9 cellular contexts compared by ENCODE assay signal in genomic region chr19:862529-863304, GRCh38. TPM values are rescaled to one million over a fixed set of nuclear protein-coding genes. Genes with fewer than 3 reads are reported as not detected.
A peak's percentile ranks its signal among the peaks of the same experiment; 100 is the strongest.
DNase-seq lines count a peak whose midpoint lies in the region; ATAC-seq and TF ChIP-seq lines count a peak whose summit lies in the region.
"Had no signal": no experiment of that assay in that cellular context is flagged by ENCODE, and none has a peak within 500 bp of the region (broad histone marks: within the 10 kb centered on the region; RNA-seq: fewer than 3 reads in every experiment).

No MANE protein-coding gene starts in this region.

- H3F3A ChIP-seq in PC-3 (ENCODE audit: low read length, unreplicated experiment): no peaks in the 10 kb centered on the region

- ATAC-seq in PC-3 (peak; percentile 12), Right ventricle myocardium superior (ENCODE audit: poor library complexity) (no peak), HG03520 (IDR thresholded peaks at IDR 0.05; ENCODE audit: unreplicated experiment) (no peak)
- ATAC-seq in activated T-helper 17 cell treated with anti-CD3 and anti-CD28 coated beads, Interleukin-2, amount 50 U/mL, for 72 hours (replicated peaks): peak; percentile 59

- no peak overlapping the region for H3K4me2 ChIP-seq in PC-3 (ENCODE audit: low read length)

- no peaks in the 10 kb centered on the region for H3K9me2 ChIP-seq in PC-3 (replicated peaks; ENCODE audit: low read length)

- POLR2A ChIA-PET in PC-3 (lab: Charles Lee; ENCODE audit: unreplicated experiment): interaction anchor here (0.6 kb wide), 1 partner anchor 13 kb away, joined by 5 read pairs; no protein-coding TSS in a partner anchor

- no peak overlapping the region for H3K9ac ChIP-seq in PC-3 (ENCODE audit: low read length)

- no peaks in the 10 kb centered on the region for H3K27me3 Mint-ChIP-seq in activated T-helper 17 cell treated with anti-CD3 and anti-CD28 coated beads, Interleukin-2, amount 50 U/mL, for 72 hours

- H3K27ac ChIP-seq in PC-3 (ENCODE audit: low read length): no peak overlapping the region
- H3K27ac ChIP-seq in dorsolateral prefrontal cortex: no peak overlapping the region

- no peak overlapping the region for H3K4me3 ChIP-seq in PC-3 (ENCODE audit: low read length)
- peak overlapping the region in 1 of 59 donors; percentile 31 for H3K4me3 ChIP-seq in dorsolateral prefrontal cortex

- intact Hi-C loops in PC-3 (cut with micrococcal nuclease): no loop called here
- intact Hi-C loops in Right ventricle myocardium superior (cut with DNase I): loop anchor here (10.0 kb wide), 1 partner anchor 88 kb away; no protein-coding TSS in a partner anchor
- intact Hi-C loops in dorsolateral prefrontal cortex (cut with DNase I): loop anchor here (2.0 to 5.0 kb wide), 2 partner anchors 58 to 125 kb away; no protein-coding TSS in a partner anchor

- no peaks in the 10 kb centered on the region for H3K79me2 ChIP-seq in PC-3 (ENCODE audit: low read length)

- no peak overlapping the region for H3K27ac Mint-ChIP-seq in activated T-helper 17 cell treated with anti-CD3 and anti-CD28 coated beads, Interleukin-2, amount 50 U/mL, for 72 hours

- peak overlapping the region; percentile 71 for H3K4me3 Mint-ChIP-seq in activated T-helper 17 cell treated with anti-CD3 and anti-CD28 coated beads, Interleukin-2, amount 50 U/mL, for 72 hours

- H3K36me3 ChIP-seq in PC-3 (ENCODE audit: low read depth, low read length): no peaks in the 10 kb centered on the region

- no TSS peak for BruUV-seq in PC-3 (replicated peaks; lab: Mats Ljungman, UMichigan)

- no peaks in the 10 kb centered on the region for H3K9me3 Mint-ChIP-seq in activated T-helper 17 cell treated with anti-CD3 and anti-CD28 coated beads, Interleukin-2, amount 50 U/mL, for 72 hours

- H3K4me1 Mint-ChIP-seq in activated T-helper 17 cell treated with anti-CD3 and anti-CD28 coated beads, Interleukin-2, amount 50 U/mL, for 72 hours: peaks cover 4% of the 10 kb centered on the region

- H3K27me3 ChIP-seq in PC-3 (ENCODE audit: low read length) (no peaks in the 10 kb centered on the region), dorsolateral prefrontal cortex (peaks cover 0 to 32% (median 21%) of the 10 kb centered on the region in 45 donors)

- H3K9me3 ChIP-seq in PC-3 (ENCODE audit: low read length): no peaks in the 10 kb centered on the region

- CTCF ChIA-PET in PC-3 (lab: Charles Lee): no interaction called here

- no peaks in the 10 kb centered on the region for H4K20me1 ChIP-seq in PC-3 (ENCODE audit: low read length)

- peak; percentile 81 for DNase-seq in Daoy (ENCODE audit: low read depth)
- no peak for DNase-seq in PC-3
- DNase-seq in Right ventricle myocardium superior: peak; percentile 80
- DNase-seq in stimulated activated CD4-positive, alpha-beta T cell treated with anti-CD3 and anti-CD28 coated beads, Interleukin-15, amount 100 ng/mL, for 24 hours: peak; percentile 84
- no peak for DNase-seq in dorsolateral prefrontal cortex
- no peak for DNase-seq in GOT3 (lab: John Stamatoyannopoulos, UW)

- TF ChIP-seq CTCF in PC-3 (conservative IDR thresholded peaks at IDR 0.05; ENCODE audit: low read depth, low read length) (no peak), dorsolateral prefrontal cortex (IDR thresholded peaks at IDR 0.05 in 54 of 56, conservative IDR thresholded peaks at IDR 0.05 in 2 of 56; ENCODE audit: low read depth in 1 of 56, partially characterized antibody in 56 of 56) (no peak)

- H3K4me1 ChIP-seq in PC-3 (ENCODE audit: insufficient read depth, low read length): no peaks in the 10 kb centered on the region

- no peak overlapping the region for H2AFZ ChIP-seq in PC-3 (ENCODE audit: low read length)

- peaks cover 6% of the 10 kb centered on the region for H3K36me3 Mint-ChIP-seq in activated T-helper 17 cell treated with anti-CD3 and anti-CD28 coated beads, Interleukin-2, amount 50 U/mL, for 72 hours (ENCODE audit: low read depth)

RNA-seq across cellular contexts. Expression of gene CFD, which starts 3.3 kb away (rescaled TPM):
- 5.7 and 18.2 TPM in 2 replicates for total RNA-seq in Daoy (2014; rRNA removed; shearing (Covaris generic))
- total RNA-seq in PC-3 (2014; rRNA removed) (22.4 and 38.0 TPM in 2 replicates), Right ventricle myocardium superior (477 TPM), dorsolateral prefrontal cortex (1 to 10 TPM in 102 of 120 experiments, under 1 TPM in 16, not detected in 2; 0.44 to 6.5 (median 1.9) TPM)
- under 1 TPM; 0.40 to 0.89 TPM for total RNA-seq in activated T-helper 17 cell treated with anti-CD3 and anti-CD28 coated beads, Interleukin-2, amount 50 U/mL, for 72 hours

RNA-seq across cellular contexts. Expression of gene ELANE, which starts 10.6 kb away (rescaled TPM):
- not detected in 2 replicates for total RNA-seq in Daoy (2014; rRNA removed; shearing (Covaris generic))
- total RNA-seq in PC-3 (2014; rRNA removed) (not detected in 2 replicates), Right ventricle myocardium superior (1.3 TPM), dorsolateral prefrontal cortex (1 to 10 TPM in 13 of 120 experiments, under 1 TPM in 14, not detected in 93; 0.47 to 5.3 (median 1.00) TPM)
- not detected for total RNA-seq in activated T-helper 17 cell treated with anti-CD3 and anti-CD28 coated beads, Interleukin-2, amount 50 U/mL, for 72 hours

RNA-seq across cellular contexts. Expression of gene PRTN3, which starts 21.9 kb away (rescaled TPM):
- not detected in 2 replicates for total RNA-seq in Daoy (2014; rRNA removed; shearing (Covaris generic))
- total RNA-seq in PC-3 (2014; rRNA removed) (0.29 and 0.40 TPM in 2 replicates), Right ventricle myocardium superior (not detected), dorsolateral prefrontal cortex (1 to 10 TPM in 47 of 120 experiments, under 1 TPM in 37, not detected in 36; 0.46 to 9.3 (median 1.0) TPM)
- not detected for total RNA-seq in activated T-helper 17 cell treated with anti-CD3 and anti-CD28 coated beads, Interleukin-2, amount 50 U/mL, for 72 hours
- total RNA-seq: kidney epithelial cell had no signal

RNA-seq across cellular contexts. Expression of gene MED16, which starts 30.3 kb away (rescaled TPM):
- total RNA-seq in Daoy (2014; rRNA removed; shearing (Covaris generic)): 20.4 and 25.9 TPM in 2 replicates
- total RNA-seq in PC-3 (2014; rRNA removed) (25.9 and 41.6 TPM in 2 replicates), Right ventricle myocardium superior (19.1 TPM), dorsolateral prefrontal cortex (100 to 1,000 TPM in 1 of 120 experiments, 10 to 100 TPM in 119; 48.8 to 100 (median 63.9) TPM)
- 10 to 100 TPM; 60.4 to 64.1 TPM for total RNA-seq in activated T-helper 17 cell treated with anti-CD3 and anti-CD28 coated beads, Interleukin-2, amount 50 U/mL, for 72 hours

RNA-seq across cellular contexts. Expression of gene RNU6-9, which starts 30.6 kb away (rescaled TPM):
- not detected in 2 replicates for total RNA-seq in Daoy (2014; rRNA removed; shearing (Covaris generic))
- total RNA-seq in PC-3 (2014; rRNA removed): not detected in 2 replicates
- not detected for total RNA-seq in activated T-helper 17 cell treated with anti-CD3 and anti-CD28 coated beads, Interleukin-2, amount 50 U/mL, for 72 hours
- not detected for total RNA-seq in Right ventricle myocardium superior
- total RNA-seq in dorsolateral prefrontal cortex: not detected
- total RNA-seq: kidney epithelial cell had no signal

Comparison
In these comparisons a context has a peak if more than half of its experiments do, and no peak if none do; other contexts are left out.
1. DNase-seq: peak in Daoy (single experiment), Right ventricle myocardium superior (single experiment) and stimulated activated CD4-positive, alpha-beta T cell treated with anti-CD3 and anti-CD28 coated beads, Interleukin-15, amount 100 ng/mL, for 24 hours (single experiment); none in PC-3 (single experiment), dorsolateral prefrontal cortex (0 of 10) and GOT3 (single experiment).
2. ATAC-seq: peak in PC-3 (single experiment) and activated T-helper 17 cell treated with anti-CD3 and anti-CD28 coated beads, Interleukin-2, amount 50 U/mL, for 72 hours (single experiment); none in Right ventricle myocardium superior (single experiment) and HG03520 (single experiment).
3. RNA of gene CFD, which starts 3.3 kb away (total RNA-seq): 477 TPM in Right ventricle myocardium superior (single experiment); 22.4 to 38.0 TPM in PC-3, 5.7 to 18.2 TPM in Daoy, 0.44 to 6.5 TPM in dorsolateral prefrontal cortex and 0.40 to 0.89 TPM in activated T-helper 17 cell treated with anti-CD3 and anti-CD28 coated beads, Interleukin-2, amount 50 U/mL, for 72 hours; every median in the first group is over 10 times any median in the second.